In the genomic region with DNA sequence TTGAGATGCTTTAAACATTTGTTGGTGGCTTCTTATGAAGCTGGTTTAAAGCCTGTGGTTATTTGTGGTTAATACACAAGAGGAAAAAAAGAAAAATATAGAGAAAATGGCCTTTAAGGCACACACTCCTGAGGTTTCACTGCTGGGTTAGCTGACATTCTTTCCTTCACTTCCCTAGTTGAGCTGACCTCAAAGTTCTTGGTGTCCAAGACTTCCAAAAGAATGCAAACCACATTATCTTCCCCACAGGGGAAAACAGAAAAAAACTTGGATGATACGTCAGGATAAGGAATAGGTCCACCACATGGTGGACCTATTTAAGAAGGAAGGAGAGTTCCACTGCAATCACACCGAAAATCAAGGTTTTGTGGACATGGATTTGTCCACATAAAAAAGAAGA, we compare ENCODE assay signal across 21 cellular contexts.
"Had no signal": no experiment of that assay in that cellular context is flagged by ENCODE, and none has a peak within 500 bp of the region (broad histone marks: within the 10 kb centered on the region; RNA-seq: fewer than 3 reads in every experiment).

No MANE protein-coding gene starts in this region.

- ATAC-seq: activated naive CD4-positive, alpha-beta T cell treated with anti-CD3 and anti-CD28 coated beads, Interleukin-2, amount 50 U/mL, for 72 hours; gastrocnemius medialis; heart left ventricle; left lung; stimulated activated naive CD8-positive, alpha-beta T cell treated with anti-CD3 and anti-CD28 coated beads, Interleukin-15, amount 100 ng/mL, for 72 hours; WTC11 had no signal

- H3K27me3 ChIP-seq: brain microvascular endothelial cell, gastrocnemius medialis, heart left ventricle, left lung, right atrium auricular region had no signal

- H3K36me3 ChIP-seq: brain microvascular endothelial cell, gastrocnemius medialis, heart left ventricle, left lung, right atrium auricular region had no signal

- H3K4me3 ChIP-seq: coronary artery, gastrocnemius medialis, heart left ventricle, left lung, right atrium auricular region had no signal

- DNase-seq: activated CD4-positive, alpha-beta memory T cell treated with anti-CD3 and anti-CD28 coated beads for 36 hours; activated CD4-positive, alpha-beta T cell treated with anti-CD3 and anti-CD28 coated beads for 4 hours; activated gamma-delta T cell treated with Interleukin-2 at 50 U/mL for 16 hours; activated T-cell treated with anti-CD3 and anti-CD28 coated beads for 4 hours; amniotic stem cell; brain microvascular endothelial cell; central memory CD4-positive, alpha-beta T cell; gastrocnemius medialis; heart left ventricle; kidney; left lung; midbrain; occipital lobe; small intestine; stimulated activated CD4-positive, alpha-beta T cell treated with anti-CD3 and anti-CD28 coated beads, Interleukin-4, amount 100 ng/mL, for 1 hour; stimulated activated naive CD8-positive, alpha-beta T cell treated with anti-CD3 and anti-CD28 coated beads, Interleukin-15, amount 100 ng/mL, for 72 hours; trophoblast cell had no signal
